ENCODE assay signal across 9 cellular contexts in genomic region chr11:66291706-66292542, GRCh38. TPM values are rescaled to one million over a fixed set of nuclear protein-coding genes. Genes with fewer than 3 reads are reported as not detected.
DNase-seq lines count a peak whose midpoint lies in the region; ATAC-seq and TF ChIP-seq lines count a peak whose summit lies in the region.
"Had no signal": no experiment of that assay in that cellular context is flagged by ENCODE, and none has a peak within 500 bp of the region (broad histone marks: within the 10 kb centered on the region; RNA-seq: fewer than 3 reads in every experiment).

TSS of gene TMEM151A (plus strand) at chr11:66291894. CDS start at chr11:66292014, 120 bp downstream.

- H2AFZ ChIP-seq in GM23338, result peak within 1 kb of the TSS; percentile 97
- no peak within 1 kb of the TSS for H2AFZ ChIP-seq in fibroblast of lung (ENCODE audit: low read length)

- H3K4me3 ChIP-seq in GM23338 (peak within 1 kb of the TSS; percentile 76), RWPE2 (ENCODE audit: severe bottlenecking) (peak within 1 kb of the TSS; percentile 36), fibroblast of lung (replicated peaks in 1 of 4; ENCODE audit: control extremely low read depth in 1 of 4, insufficient read depth in 1 of 4, low read depth in 3 of 4, low read length in 4 of 4) (peak within 1 kb of the TSS in 1 of 4 experiments; percentile 22), gastrocnemius medialis (peak within 1 kb of the TSS; percentile 32 to 53 (median 48))

- peaks cover 2% of the 10 kb centered on the region; the same call in 1 of the 3 replicates for H3K9me3 Mint-ChIP-seq in GM23338

- H3K9ac ChIP-seq in fibroblast of lung (ENCODE audit: insufficient read depth, low read length), result no peak within 1 kb of the TSS

- no peak within 1 kb of the TSS for H3K27ac ChIP-seq in GM23338 (ENCODE audit: low read depth)
- no peak within 1 kb of the TSS for H3K27ac ChIP-seq in RWPE2 (ENCODE audit: poor library complexity, severe bottlenecking)
- no peak within 1 kb of the TSS for H3K27ac ChIP-seq in fibroblast of lung (ENCODE audit: insufficient read depth, low read length)
- no peak within 1 kb of the TSS for H3K27ac ChIP-seq in gastrocnemius medialis
- H3K27ac ChIP-seq: epithelial cell of prostate had no signal

- no peak for TF ChIP-seq POLR2A in gastrocnemius medialis (IDR thresholded peaks at IDR 0.05)

- H3K79me2 ChIP-seq in GM23338 (replicated peaks; ENCODE audit: insufficient read depth) (peaks cover 9% of the 10 kb centered on the region), fibroblast of lung (ENCODE audit: control insufficient read depth, insufficient read depth, low read length) (peaks cover 16% of the 10 kb centered on the region)

- peak within 1 kb of the TSS; percentile 94 for H3K4me3 Mint-ChIP-seq in GM23338

- in situ Hi-C loops in gastrocnemius medialis (cut with MboI; ENCODE audit: low sequenced_read_pairs in 4 of 4), result no loop called here

- peaks cover 18% of the 10 kb centered on the region; the same call in 1 of the 2 replicates for H3F3A ChIP-seq in GM23338 (replicated peaks; ENCODE audit: low read depth)

- TF ChIP-seq CTCF in GM23338 (conservative IDR thresholded peaks at IDR 0.05; ENCODE audit: low read depth in 2 of 2), result no peak
- TF ChIP-seq CTCF in RWPE2 (IDR thresholded peaks at IDR 0.05; ENCODE audit: poor library complexity, severe bottlenecking), result no peak
- TF ChIP-seq CTCF in fibroblast of lung (conservative IDR thresholded peaks at IDR 0.05 in 1 of 2, IDR thresholded peaks at IDR 0.05 in 1 of 2; ENCODE audit: low read depth in 1 of 2, low read length in 2 of 2), result no peak
- TF ChIP-seq CTCF in gastrocnemius medialis (IDR thresholded peaks at IDR 0.05 in 4 of 5, conservative IDR thresholded peaks at IDR 0.05 in 1 of 5), result no peak

- H3K36me3 ChIP-seq in GM23338 (ENCODE audit: insufficient read depth), result no peaks in the 10 kb centered on the region
- H3K36me3 ChIP-seq in RWPE2 (ENCODE audit: low read depth), result no peaks in the 10 kb centered on the region
- no peaks in the 10 kb centered on the region for H3K36me3 ChIP-seq in fibroblast of lung (ENCODE audit: control insufficient read depth, insufficient read depth, low read length)
- H3K36me3 ChIP-seq in gastrocnemius medialis, result no peaks in the 10 kb centered on the region

- peak; percentile 62 for DNase-seq in GM23338 (ENCODE audit: low spot score)
- DNase-seq in RWPE2 (ENCODE audit: low spot score), result no peak
- DNase-seq in fibroblast of lung (ENCODE audit: low read depth in 2 of 2), result no peak
- DNase-seq in gastrocnemius medialis, result no peak
- no peak for DNase-seq in DMS79 (lab: John Stamatoyannopoulos, UW)

- intact Hi-C loops in gastrocnemius medialis (cut with DNase I; ENCODE audit: low total_unique reads), result no loop called here

- H3K27me3 ChIP-seq in GM23338 (ENCODE audit: insufficient read depth) (peaks cover 30% of the 10 kb centered on the region), RWPE2 (ENCODE audit: insufficient read depth, poor library complexity, severe bottlenecking) (peaks cover 35% of the 10 kb centered on the region), fibroblast of lung (ENCODE audit: control insufficient read depth, insufficient read depth, low read length) (peaks cover 24% of the 10 kb centered on the region), gastrocnemius medialis (peaks cover 14 to 25% (median 21%) of the 10 kb centered on the region in 3 donors)

- no peaks in the 10 kb centered on the region; the same call in 1 of the 2 replicates for H4K20me1 ChIP-seq in GM23338 (replicated peaks; ENCODE audit: insufficient read depth)
- H4K20me1 ChIP-seq in fibroblast of lung (ENCODE audit: control insufficient read depth, extremely low read depth, insufficient read depth, low read length), result no peaks in the 10 kb centered on the region

- peaks cover 25% of the 10 kb centered on the region for H3K4me1 Mint-ChIP-seq in GM23338

- no peak within 1 kb of the TSS for H3K27ac Mint-ChIP-seq in GM23338

- H3K9me3 ChIP-seq in RWPE2 (ENCODE audit: severe bottlenecking), result no peaks in the 10 kb centered on the region
- H3K9me3 ChIP-seq in fibroblast of lung (ENCODE audit: control insufficient read depth, insufficient read depth, low read depth, low read length), result no peaks in the 10 kb centered on the region
- H3K9me3 ChIP-seq in gastrocnemius medialis, result no peaks in the 10 kb centered on the region

- ATAC-seq in GM23338 (peak; percentile 2; the same call in 2 of the 3 replicates), RWPE2 (ENCODE audit: low read depth) (no peak), gastrocnemius medialis (no peak), GM21529 (IDR thresholded peaks at IDR 0.05; ENCODE audit: unreplicated experiment) (no peak), GM21786 (IDR thresholded peaks at IDR 0.05; ENCODE audit: unreplicated experiment) (no peak), GM19463 (IDR thresholded peaks at IDR 0.05; ENCODE audit: unreplicated experiment) (no peak)

- H3K4me1 ChIP-seq in GM23338 (ENCODE audit: insufficient read depth), result peaks cover 21% of the 10 kb centered on the region
- peaks cover 7% of the 10 kb centered on the region for H3K4me1 ChIP-seq in RWPE2 (ENCODE audit: insufficient read depth, poor library complexity, severe bottlenecking)
- peaks cover 8% of the 10 kb centered on the region for H3K4me1 ChIP-seq in fibroblast of lung (ENCODE audit: control insufficient read depth, extremely low read depth, insufficient read depth, low read length)
- peaks cover 16 to 28% of the 10 kb centered on the region in 2 donors for H3K4me1 ChIP-seq in gastrocnemius medialis

- H3K36me3 Mint-ChIP-seq in GM23338 (ENCODE audit: low read depth), result no peaks in the 10 kb centered on the region; the same call in 2 of the 3 replicates

- peak within 1 kb of the TSS; percentile 88 for H3K4me2 ChIP-seq in GM23338
- peak within 1 kb of the TSS; percentile 59 for H3K4me2 ChIP-seq in fibroblast of lung (ENCODE audit: extremely low read depth, insufficient read depth, low read length)

- no peaks in the 10 kb centered on the region for H3K9me2 ChIP-seq in GM23338 (ENCODE audit: insufficient read depth)

- peaks cover 35% of the 10 kb centered on the region for H3K27me3 Mint-ChIP-seq in GM23338 (ENCODE audit: insufficient read depth, low read depth, poor library complexity)

TF ChIP-seq in GM23338, 12 proteins besides CTCF, POLR2A, EP300 and RAD21:
- TF ChIP-seq ZNF114 (CRISPR knock-in tag; IDR thresholded peaks at IDR 0.05) (no peak), CREB1 (CRISPR knock-in tag; IDR thresholded peaks at IDR 0.05; ENCODE audit: low read depth) (peak; percentile 82)

RNA-seq across cellular contexts. Expression of gene TMEM151A, which starts in this region (rescaled TPM):
- total RNA-seq in GM23338 (2014; rRNA removed; shearing (Covaris generic)), result 4.4 and 5.0 TPM in 2 replicates
- polyA plus RNA-seq in GM23338 (2016; fragmentation: Nextera tagmentation; extraction: Ambion mirVana), result 1.0 and 1.2 TPM in 2 replicates
- under 0.01 TPM in 2 replicates for total RNA-seq in fibroblast of lung
- not detected in 2 replicates for polyA plus RNA-seq in fibroblast of lung
- polyA plus RNA-seq in fibroblast of lung (2012), result 0.07 TPM in 1 of 2 replicates, not detected in the other
- polyA minus RNA-seq in fibroblast of lung (ENCODE audit: low replicate concordance), result not detected in 2 replicates
- not detected for total RNA-seq in gastrocnemius medialis
